8 cellular contexts compared by ENCODE assay signal in genomic region chr14:74019743-74020142, GRCh38. TPM values are rescaled to one million over a fixed set of nuclear protein-coding genes. Genes with fewer than 3 reads are reported as not detected.
DNase-seq lines count a peak whose midpoint lies in the region; ATAC-seq, FAIRE-seq and TF ChIP-seq lines count a peak whose summit lies in the region.

No MANE protein-coding gene starts in this region.

- peak overlapping the region; percentile 94 for H3K4me3 Mint-ChIP-seq in type B pancreatic cell

- FAIRE-seq in bronchial epithelial cell (lab: Jason Lieb, UNC) = no peak

- ATAC-seq in lung (ENCODE audit: insufficient read depth, low FRiP score) = no peak
- no peak for ATAC-seq in GM18870 (IDR thresholded peaks at IDR 0.05; ENCODE audit: unreplicated experiment)

- H3K27ac ChIP-seq in HUES48 (ENCODE audit: low read depth, low read length) (no peak overlapping the region), lung (ENCODE audit: low read depth in 1 of 2, low read length in 1 of 2) (peak overlapping the region; percentile 84 to 85)

- no peaks in the 10 kb centered on the region for H3K9me3 ChIP-seq in HUES48 (ENCODE audit: control insufficient read depth, insufficient read depth, low read length)
- no peaks in the 10 kb centered on the region for H3K9me3 ChIP-seq in lung (ENCODE audit: control insufficient read depth in 2 of 2, insufficient read depth in 1 of 2, low read length in 1 of 2)

- DNase-seq in AG04449 (ENCODE audit: low read depth, low spot score) (peak; percentile 12), bronchial epithelial cell (ENCODE audit: low read depth) (peak; percentile 30), lung (ENCODE audit: low spot score) (no peak), type B pancreatic cell (ENCODE audit: extremely low spot score, unreplicated experiment) (no peak), NCI-H146 (lab: John Stamatoyannopoulos, UW) (no peak), NCI-H2196 (lab: John Stamatoyannopoulos, UW; ENCODE audit: unreplicated experiment) (no peak)

- H3K27me3 ChIP-seq in HUES48 (ENCODE audit: control insufficient read depth, insufficient read depth, low read length) = no peaks in the 10 kb centered on the region
- no peaks in the 10 kb centered on the region for H3K27me3 ChIP-seq in bronchial epithelial cell (ENCODE audit: control insufficient read depth, insufficient read depth, low read length)
- H3K27me3 ChIP-seq in lung (ENCODE audit: control insufficient read depth, insufficient read depth) = no peaks in the 10 kb centered on the region

- WGBS in lung, 2 donors = 20 to 42% methylated on average over 3 of the region's 3 CpGs

- POLR2A ChIA-PET in AG04449 (lab: Yijun Ruan, JAX) = interaction anchor here (1.0 to 1.8 kb wide), 4 partner anchors 9 to 85 kb away, joined by 3 to 5 read pairs (median 3); partner anchors contain the start of genes COQ6 and FAM161B

- H3K4me3 ChIP-seq in AG04449 (ENCODE audit: low read depth, low read length) (peak overlapping the region; percentile 86), HUES48 (ENCODE audit: low read depth, low read length) (peak overlapping the region; percentile 98), bronchial epithelial cell (ENCODE audit: low read depth, low read length) (peak overlapping the region; percentile 97), lung (peak overlapping the region; percentile 80)

- H3K9me3 Mint-ChIP-seq in type B pancreatic cell = no peaks in the 10 kb centered on the region

- H3K36me3 ChIP-seq in HUES48 (ENCODE audit: control insufficient read depth, insufficient read depth, low read length) (no peaks in the 10 kb centered on the region), bronchial epithelial cell (ENCODE audit: control insufficient read depth, insufficient read depth, low read length) (no peaks in the 10 kb centered on the region), lung (ENCODE audit: control insufficient read depth in 2 of 2, insufficient read depth in 2 of 2, low read length in 2 of 2) (peaks cover 0 to 1% of the 10 kb centered on the region in 2 donors)

- no peak overlapping the region for H3K9ac ChIP-seq in HUES48 (ENCODE audit: low read depth, low read length)

- H3K4me1 ChIP-seq in HUES48 (ENCODE audit: control insufficient read depth, insufficient read depth, low read length) = no peaks in the 10 kb centered on the region
- H3K4me1 ChIP-seq in lung (ENCODE audit: control insufficient read depth in 2 of 2, insufficient read depth in 2 of 2, low read length in 2 of 2) = peaks cover 0 to 4% of the 10 kb centered on the region in 2 donors

- no peak for TF ChIP-seq CTCF in AG04449 (IDR thresholded peaks at IDR 0.05; ENCODE audit: insufficient read depth, low read length, missing control alignments)
- TF ChIP-seq CTCF in bronchial epithelial cell (IDR thresholded peaks at IDR 0.05; ENCODE audit: insufficient read depth, low read length, severe bottlenecking) = no peak
- TF ChIP-seq CTCF in lung (IDR thresholded peaks at IDR 0.05; ENCODE audit: control extremely low read depth, extremely low read depth) = no peak
- no peak for TF ChIP-seq CTCF in type B pancreatic cell (conservative IDR thresholded peaks at IDR 0.05)

- H3K36me3 Mint-ChIP-seq in type B pancreatic cell = no peaks in the 10 kb centered on the region

- CTCF ChIA-PET in AG04449 (lab: Yijun Ruan, JAX) = interaction anchor here (0.9 to 1.6 kb wide), 2 partner anchors 12 to 303 kb away, joined by 3 read pairs; no protein-coding TSS in a partner anchor

- peak overlapping the region; percentile 99 for H3K27ac Mint-ChIP-seq in type B pancreatic cell

- no peaks in the 10 kb centered on the region for H3K27me3 Mint-ChIP-seq in type B pancreatic cell

- H3K4me1 Mint-ChIP-seq in type B pancreatic cell (ENCODE audit: unreplicated experiment) = no peaks in the 10 kb centered on the region

RNA-seq across cellular contexts. Expression of gene BBOF1, which starts 0.6 kb away (rescaled TPM):
- 1.3 and 1.9 TPM in 2 replicates for total RNA-seq in bronchial epithelial cell
- total RNA-seq in lung = 10 to 100 TPM; 12.8 to 23.1 TPM
- 1 to 10 TPM; 6.6 to 8.0 TPM for polyA plus RNA-seq in lung
- total RNA-seq in type B pancreatic cell (ENCODE audit: low replicate concordance) = 6.6 and 9.0 TPM in 2 replicates

RNA-seq across cellular contexts. Expression of gene ENTPD5, which starts 0.7 kb away (rescaled TPM):
- 13.7 TPM in 2 replicates for total RNA-seq in bronchial epithelial cell
- total RNA-seq in lung = 10 to 100 TPM; 11.9 to 18.4 TPM
- polyA plus RNA-seq in lung = 1 to 10 TPM; 5.5 to 6.6 TPM
- total RNA-seq in type B pancreatic cell (ENCODE audit: low replicate concordance) = 22.2 and 25.8 TPM in 2 replicates

Comparison
In these comparisons a context has a peak if more than half of its experiments do, and no peak if none do; other contexts are left out.
1. DNase-seq: peak in AG04449 (single experiment) and bronchial epithelial cell (single experiment); none in lung (single experiment), type B pancreatic cell (single experiment), NCI-H146 (single experiment) and NCI-H2196 (single experiment).
2. Peak in every context shown above with its lines, with median percentiles within 50 percentile points of each other: H3K4me3 ChIP-seq.